8 cellular contexts compared by ENCODE assay signal in the genomic region with DNA sequence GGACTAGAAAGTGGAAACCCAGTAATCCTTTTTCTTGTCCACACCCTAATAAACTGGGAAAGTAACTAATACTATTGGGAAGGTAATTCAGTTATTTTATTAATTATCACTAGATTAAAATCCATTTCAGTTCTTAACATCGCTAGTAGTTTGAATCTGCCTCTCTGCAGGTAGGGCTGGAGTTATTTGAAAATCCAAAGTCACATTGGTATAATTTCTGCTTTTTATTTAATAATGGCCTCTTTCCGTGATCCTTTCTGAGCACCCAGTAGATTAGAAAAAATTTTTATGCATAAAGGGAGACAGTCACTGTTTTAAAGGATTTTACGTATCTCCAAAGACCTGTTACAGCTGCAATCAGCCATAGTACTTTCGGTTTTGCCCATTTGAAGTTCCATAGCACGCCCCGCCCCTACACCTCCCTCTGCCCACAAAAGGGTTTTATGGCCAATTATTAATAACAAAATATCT. TPM values are rescaled to one million over a fixed set of nuclear protein-coding genes. Genes with fewer than 3 reads are reported as not detected.
DNase-seq lines count a peak whose midpoint lies in the region; ATAC-seq, FAIRE-seq and TF ChIP-seq lines count a peak whose summit lies in the region.

No MANE protein-coding gene starts in this region.

- no peak for TF ChIP-seq CTCF in GM20000 (IDR thresholded peaks at IDR 0.05; ENCODE audit: extremely low read depth, missing control alignments)
- no peak for TF ChIP-seq CTCF in cardiac muscle cell (IDR thresholded peaks at IDR 0.05; ENCODE audit: low read depth, low read length)
- TF ChIP-seq CTCF in progenitor cell of endocrine pancreas (IDR thresholded peaks at IDR 0.05; ENCODE audit: unreplicated experiment) = no peak

- peak; percentile 25 for DNase-seq in DMS79 (lab: John Stamatoyannopoulos, UW)
- peak; percentile 52 for DNase-seq in GM20000 (ENCODE audit: low spot score)
- peak; percentile 36 for DNase-seq in RCC 7860 (ENCODE audit: low spot score)
- DNase-seq in cardiac muscle cell (ENCODE audit: low read depth in 1 of 2, low spot score in 1 of 2) = peak; percentile 42 to 62
- DNase-seq in progenitor cell of endocrine pancreas (ENCODE audit: low spot score, unreplicated experiment) = no peak
- no peak for DNase-seq in NCI-H446 treated with DMSO at 0.1 percent for 48 hours (lab: John Stamatoyannopoulos, UW)

- peaks cover 31% of the 10 kb centered on the region for H3K36me3 ChIP-seq in cardiac muscle cell

- H3K9me3 ChIP-seq in cardiac muscle cell (ENCODE audit: low read depth) = no peaks in the 10 kb centered on the region

- H3K4me1 Mint-ChIP-seq in activated naive CD8-positive, alpha-beta T cell (ENCODE audit: low read depth) = peaks cover 45% of the 10 kb centered on the region
- H3K4me1 Mint-ChIP-seq in progenitor cell of endocrine pancreas (ENCODE audit: low read depth) = peaks cover 9% of the 10 kb centered on the region

- peak; percentile 51 for ATAC-seq in HG03571 (IDR thresholded peaks at IDR 0.05; ENCODE audit: unreplicated experiment)

- H3K27ac Mint-ChIP-seq in activated naive CD8-positive, alpha-beta T cell = peak overlapping the region; percentile 98
- peak overlapping the region; percentile 98 for H3K27ac Mint-ChIP-seq in progenitor cell of endocrine pancreas

- H3K4me3 ChIP-seq in cardiac muscle cell = peak overlapping the region; percentile 88

- H3K9me3 Mint-ChIP-seq in activated naive CD8-positive, alpha-beta T cell (ENCODE audit: low read depth) = no peaks in the 10 kb centered on the region
- no peaks in the 10 kb centered on the region for H3K9me3 Mint-ChIP-seq in progenitor cell of endocrine pancreas (ENCODE audit: low read depth)

- H3K27me3 ChIP-seq in cardiac muscle cell = no peaks in the 10 kb centered on the region

- H3K4me3 Mint-ChIP-seq in activated naive CD8-positive, alpha-beta T cell = peak overlapping the region; percentile 99
- H3K4me3 Mint-ChIP-seq in progenitor cell of endocrine pancreas (ENCODE audit: low read depth) = peak overlapping the region; percentile 96

- no peaks in the 10 kb centered on the region for H3K27me3 Mint-ChIP-seq in activated naive CD8-positive, alpha-beta T cell
- H3K27me3 Mint-ChIP-seq in progenitor cell of endocrine pancreas = no peaks in the 10 kb centered on the region

- peak; percentile 14 for FAIRE-seq in RCC 7860 (lab: Jason Lieb, UNC)

- peaks cover 14% of the 10 kb centered on the region for H3K36me3 Mint-ChIP-seq in activated naive CD8-positive, alpha-beta T cell
- H3K36me3 Mint-ChIP-seq in progenitor cell of endocrine pancreas (ENCODE audit: insufficient read depth) = peaks cover 23% of the 10 kb centered on the region

- H3K27ac ChIP-seq in cardiac muscle cell = peak overlapping the region; percentile 93

- peaks cover 5% of the 10 kb centered on the region for H3K4me1 ChIP-seq in cardiac muscle cell (ENCODE audit: low read depth)

RNA-seq across cellular contexts. Expression of a gene that starts 0.6 kb away (rescaled TPM):
- 81.7 and 88.7 TPM in 2 replicates for total RNA-seq in cardiac muscle cell
- polyA plus RNA-seq in cardiac muscle cell = 79.2 and 104 TPM in 2 replicates
- 99.9 and 100 TPM in 2 replicates for total RNA-seq in progenitor cell of endocrine pancreas

RNA-seq across cellular contexts. Expression of a gene that starts 20.0 kb away (rescaled TPM):
- total RNA-seq in cardiac muscle cell = 88.9 and 133 TPM in 2 replicates
- 355 and 403 TPM in 2 replicates for polyA plus RNA-seq in cardiac muscle cell
- total RNA-seq in progenitor cell of endocrine pancreas = 144 and 147 TPM in 2 replicates

Comparison
In these comparisons a context has a peak if more than half of its experiments do, and no peak if none do; other contexts are left out.
1. DNase-seq: peak in DMS79 (single experiment), GM20000 (single experiment), RCC 7860 (single experiment) and cardiac muscle cell (2 of 2); none in progenitor cell of endocrine pancreas (single experiment) and NCI-H446 treated with DMSO at 0.1 percent for 48 hours (single experiment).